Comparison of ENCODE assay signal across 1 cellular context in the genomic region with DNA sequence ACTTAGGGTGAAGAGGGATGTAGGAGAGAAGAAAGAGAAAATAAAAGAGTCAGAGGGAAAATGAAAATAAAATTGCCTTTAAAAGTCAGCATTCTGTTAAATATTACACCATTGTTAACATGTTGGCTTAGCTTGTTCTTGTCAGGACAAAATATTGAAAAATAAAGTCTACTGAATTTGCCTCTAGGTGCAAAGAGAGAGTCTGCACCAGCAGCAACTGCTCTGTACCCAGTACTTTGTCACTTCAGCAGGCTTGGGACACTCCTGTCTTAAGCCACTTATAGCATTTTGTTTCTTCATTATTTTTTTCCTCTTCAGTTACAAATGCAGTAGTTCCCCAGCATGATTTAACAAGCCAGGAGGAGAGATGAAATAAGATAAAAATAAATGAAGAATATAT.
TF ChIP-seq lines count a peak whose summit lies in the region.

No MANE protein-coding gene starts in this region.

TF ChIP-seq in HepG2, 621 proteins besides CTCF, POLR2A, EP300 and RAD21 (continued from another document):
- TF ChIP-seq, protein P1, sequence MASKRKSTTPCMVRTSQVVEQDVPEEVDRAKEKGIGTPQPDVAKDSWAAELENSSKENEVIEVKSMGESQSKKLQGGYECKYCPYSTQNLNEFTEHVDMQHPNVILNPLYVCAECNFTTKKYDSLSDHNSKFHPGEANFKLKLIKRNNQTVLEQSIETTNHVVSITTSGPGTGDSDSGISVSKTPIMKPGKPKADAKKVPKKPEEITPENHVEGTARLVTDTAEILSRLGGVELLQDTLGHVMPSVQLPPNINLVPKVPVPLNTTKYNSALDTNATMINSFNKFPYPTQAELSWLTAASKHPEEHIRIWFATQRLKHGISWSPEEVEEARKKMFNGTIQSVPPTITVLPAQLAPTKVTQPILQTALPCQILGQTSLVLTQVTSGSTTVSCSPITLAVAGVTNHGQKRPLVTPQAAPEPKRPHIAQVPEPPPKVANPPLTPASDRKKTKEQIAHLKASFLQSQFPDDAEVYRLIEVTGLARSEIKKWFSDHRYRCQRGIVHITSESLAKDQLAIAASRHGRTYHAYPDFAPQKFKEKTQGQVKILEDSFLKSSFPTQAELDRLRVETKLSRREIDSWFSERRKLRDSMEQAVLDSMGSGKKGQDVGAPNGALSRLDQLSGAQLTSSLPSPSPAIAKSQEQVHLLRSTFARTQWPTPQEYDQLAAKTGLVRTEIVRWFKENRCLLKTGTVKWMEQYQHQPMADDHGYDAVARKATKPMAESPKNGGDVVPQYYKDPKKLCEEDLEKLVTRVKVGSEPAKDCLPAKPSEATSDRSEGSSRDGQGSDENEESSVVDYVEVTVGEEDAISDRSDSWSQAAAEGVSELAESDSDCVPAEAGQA (IDR thresholded peaks at IDR 0.05; ENCODE audit: low read depth), result no peak
- TF ChIP-seq, protein P1 (CRISPR knock-in tag; IDR thresholded peaks at IDR 0.05; ENCODE audit: borderline replicate concordance), result no peak
- TF ChIP-seq NONO (IDR thresholded peaks at IDR 0.05), result no peak
- no peak for TF ChIP-seq NONO (CRISPR knock-in tag; conservative IDR thresholded peaks at IDR 0.05)
- TF ChIP-seq, protein P2, sequence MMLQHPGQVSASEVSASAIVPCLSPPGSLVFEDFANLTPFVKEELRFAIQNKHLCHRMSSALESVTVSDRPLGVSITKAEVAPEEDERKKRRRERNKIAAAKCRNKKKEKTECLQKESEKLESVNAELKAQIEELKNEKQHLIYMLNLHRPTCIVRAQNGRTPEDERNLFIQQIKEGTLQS (CRISPR knock-in tag; IDR thresholded peaks at IDR 0.05), result no peak
- TF ChIP-seq RBM39 (IDR thresholded peaks at IDR 0.05; ENCODE audit: low read depth, low read length, poor library complexity, severe bottlenecking), result no peak
- TF ChIP-seq, protein P3, sequence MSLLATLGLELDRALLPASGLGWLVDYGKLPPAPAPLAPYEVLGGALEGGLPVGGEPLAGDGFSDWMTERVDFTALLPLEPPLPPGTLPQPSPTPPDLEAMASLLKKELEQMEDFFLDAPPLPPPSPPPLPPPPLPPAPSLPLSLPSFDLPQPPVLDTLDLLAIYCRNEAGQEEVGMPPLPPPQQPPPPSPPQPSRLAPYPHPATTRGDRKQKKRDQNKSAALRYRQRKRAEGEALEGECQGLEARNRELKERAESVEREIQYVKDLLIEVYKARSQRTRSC (CRISPR knock-in tag; IDR thresholded peaks at IDR 0.05; ENCODE audit: low read depth), result no peak
- no peak for TF ChIP-seq MAFG (CRISPR knock-in tag; IDR thresholded peaks at IDR 0.05)
- TF ChIP-seq POGZ (CRISPR knock-in tag; IDR thresholded peaks at IDR 0.05), result no peak
